ENCODE assay signal across 1 cellular context in genomic region chr15:64781299-64781698, GRCh38.
A peak's percentile ranks its signal among the peaks of the same experiment; 100 is the strongest.
TF ChIP-seq lines count a peak whose summit lies in the region.

No MANE protein-coding gene starts in this region.

TF ChIP-seq in HepG2, 621 proteins besides CTCF, POLR2A, EP300 and RAD21:
- peak; percentile 48 for TF ChIP-seq RFX3 (CRISPR knock-in tag; IDR thresholded peaks at IDR 0.05)
- no peak for TF ChIP-seq NFATC3 (CRISPR knock-in tag; IDR thresholded peaks at IDR 0.05)
